ENCODE assay signal across 7 cellular contexts in the genomic region with DNA sequence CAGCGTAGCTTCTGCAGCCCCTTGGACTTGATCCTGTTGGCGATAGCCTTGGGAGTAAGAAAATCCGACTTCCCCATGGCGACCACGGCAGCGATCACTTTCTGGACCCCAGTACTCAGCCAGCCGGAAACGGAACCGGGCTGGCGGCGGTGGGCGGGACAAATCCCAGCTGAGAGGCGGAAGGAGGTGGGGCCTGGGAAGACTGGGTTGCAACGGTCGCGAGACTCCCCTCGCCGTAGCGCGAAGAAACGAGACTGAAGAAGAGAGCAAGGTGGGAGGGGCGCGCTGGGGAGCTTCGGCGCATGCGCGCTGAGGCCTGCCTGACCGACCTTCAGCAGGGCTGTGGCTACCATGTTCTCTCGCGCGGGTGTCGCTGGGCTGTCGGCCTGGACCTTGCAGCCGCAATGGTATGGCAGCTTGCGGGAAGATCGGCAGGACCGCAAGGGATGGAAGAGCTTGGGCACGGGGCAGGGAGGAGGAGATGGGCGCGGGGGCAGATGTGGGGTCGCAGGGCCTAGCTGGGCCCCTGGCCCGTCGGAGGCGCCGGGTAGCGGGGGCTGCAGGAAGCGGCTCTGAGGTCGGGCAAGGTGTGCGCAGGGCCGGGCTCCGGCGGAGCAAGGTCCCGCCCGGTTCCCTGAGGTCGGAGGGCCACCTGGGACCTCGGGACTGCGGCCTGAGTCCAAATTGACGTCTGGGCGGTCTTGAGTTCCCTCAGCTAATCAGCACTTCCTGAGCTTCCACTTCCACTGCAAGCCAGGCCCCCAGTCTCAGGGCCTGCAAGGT. TPM values are rescaled to one million over a fixed set of nuclear protein-coding genes. Genes with fewer than 3 reads are reported as not detected.
DNase-seq lines count a peak whose midpoint lies in the region; ATAC-seq, FAIRE-seq and TF ChIP-seq lines count a peak whose summit lies in the region.

A gene (plus strand): TSS at position 321 of the 783 bp plus-strand sequence. CDS start 31 bp downstream, at position 352.
A gene with protein sequence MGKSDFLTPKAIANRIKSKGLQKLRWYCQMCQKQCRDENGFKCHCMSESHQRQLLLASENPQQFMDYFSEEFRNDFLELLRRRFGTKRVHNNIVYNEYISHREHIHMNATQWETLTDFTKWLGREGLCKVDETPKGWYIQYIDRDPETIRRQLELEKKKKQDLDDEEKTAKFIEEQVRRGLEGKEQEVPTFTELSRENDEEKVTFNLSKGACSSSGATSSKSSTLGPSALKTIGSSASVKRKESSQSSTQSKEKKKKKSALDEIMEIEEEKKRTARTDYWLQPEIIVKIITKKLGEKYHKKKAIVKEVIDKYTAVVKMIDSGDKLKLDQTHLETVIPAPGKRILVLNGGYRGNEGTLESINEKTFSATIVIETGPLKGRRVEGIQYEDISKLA (minus strand): TSS at position 137 of the 783 bp plus-strand sequence. CDS start 60 bp downstream, at position 77.

- H3K9me3 ChIP-seq in astrocyte (ENCODE audit: insufficient read depth, low read depth, low read length) (no peaks in the 10 kb centered on the region), hepatocyte (ENCODE audit: low read depth) (no peaks in the 10 kb centered on the region)

- 2% methylated on average over 44 of the region's 59 CpGs for WGBS in hepatocyte (ENCODE audit: low lambda C conversion rate, missing lambda C conversion rate)

- H3K27me3 ChIP-seq in astrocyte (ENCODE audit: insufficient read depth, low read length) (no peaks in the 10 kb centered on the region), hepatocyte (no peaks in the 10 kb centered on the region)

- TF ChIP-seq CTCF in astrocyte (IDR thresholded peaks at IDR 0.05; ENCODE audit: insufficient read depth, low read depth, low read length) (no peak), hepatocyte (IDR thresholded peaks at IDR 0.05; ENCODE audit: poor library complexity) (no peak)

- H3K9me2 ChIP-seq in hepatocyte (replicated peaks; ENCODE audit: insufficient read depth): no peaks in the 10 kb centered on the region

- H3K27ac ChIP-seq in astrocyte (ENCODE audit: low read depth, low read length) (peak within 1 kb of the TSS; percentile 90), hepatocyte (peak within 1 kb of the TSS; percentile 76)

- ATAC-seq in GM18505 (IDR thresholded peaks at IDR 0.05; ENCODE audit: unreplicated experiment) (peak; percentile 94), HG02943 (IDR thresholded peaks at IDR 0.05; ENCODE audit: low read depth, unreplicated experiment) (peak; percentile 95)

- H3K4me3 ChIP-seq in astrocyte (ENCODE audit: insufficient read depth, low read depth, low read length) (peak within 1 kb of the TSS; percentile 100), hepatocyte (peak within 1 kb of the TSS; percentile 91)

- H3K36me3 ChIP-seq in astrocyte (ENCODE audit: insufficient read depth, low read length) (no peaks in the 10 kb centered on the region), hepatocyte (replicated peaks; ENCODE audit: insufficient read depth, low read depth) (no peaks in the 10 kb centered on the region)

- H3K27ac Mint-ChIP-seq in T-helper 2 cell treated with Interferon-gamma antibody and Interleukin-4, amounts not matched to agents 5 μg/mL and 100 μg/mL, for 36 hours: no peak within 1 kb of the TSS
- H3K27ac Mint-ChIP-seq in astrocyte (ENCODE audit: unreplicated experiment): no peak within 1 kb of the TSS

- DNase-seq in NCI-H187 treated with DMSO at 0.1 percent for 48 hours (lab: John Stamatoyannopoulos, UW) (peak; percentile 66), astrocyte (ENCODE audit: low read depth) (peak; percentile 84), hepatocyte (ENCODE audit: low spot score) (peak; percentile 99), retina (peak; percentile 97)
- DNase-seq in T-helper 2 cell treated with Interferon-gamma antibody and Interleukin-4, amounts not matched to agents 5 μg/mL and 100 μg/mL, for 36 hours (ENCODE audit: low spot score): peak; percentile 97

- no peaks in the 10 kb centered on the region for H3K9me3 Mint-ChIP-seq in T-helper 2 cell treated with Interferon-gamma antibody and Interleukin-4, amounts not matched to agents 5 μg/mL and 100 μg/mL, for 36 hours
- H3K9me3 Mint-ChIP-seq in astrocyte (ENCODE audit: unreplicated experiment): no peaks in the 10 kb centered on the region

- H3K79me2 ChIP-seq in astrocyte (ENCODE audit: insufficient read depth, low read length) (peaks cover 100% of the 10 kb centered on the region), hepatocyte (peaks cover 97% of the 10 kb centered on the region)

- peak within 1 kb of the TSS; percentile 97 for H3K4me2 ChIP-seq in astrocyte (ENCODE audit: low read length)
- H3K4me2 ChIP-seq in hepatocyte: peak within 1 kb of the TSS; percentile 92

- no peak within 1 kb of the TSS for H3K4me3 Mint-ChIP-seq in T-helper 2 cell treated with Interferon-gamma antibody and Interleukin-4, amounts not matched to agents 5 μg/mL and 100 μg/mL, for 36 hours
- H3K4me3 Mint-ChIP-seq in astrocyte (ENCODE audit: unreplicated experiment): no peak within 1 kb of the TSS

- FAIRE-seq in astrocyte (lab: Jason Lieb, UNC): no peak

- H3K4me1 ChIP-seq in astrocyte (ENCODE audit: insufficient read depth, low read length) (peaks cover 33% of the 10 kb centered on the region), hepatocyte (ENCODE audit: insufficient read depth) (peaks cover 23% of the 10 kb centered on the region)

- H3K27me3 Mint-ChIP-seq in T-helper 2 cell treated with Interferon-gamma antibody and Interleukin-4, amounts not matched to agents 5 μg/mL and 100 μg/mL, for 36 hours (ENCODE audit: low read depth): no peaks in the 10 kb centered on the region
- no peaks in the 10 kb centered on the region for H3K27me3 Mint-ChIP-seq in astrocyte (ENCODE audit: low read depth, unreplicated experiment)

- peaks cover 82% of the 10 kb centered on the region for H4K20me1 ChIP-seq in astrocyte (ENCODE audit: insufficient read depth, low read length)
- H4K20me1 ChIP-seq in hepatocyte (ENCODE audit: insufficient read depth, poor library complexity, severe bottlenecking): peaks cover 51% of the 10 kb centered on the region

- peaks cover 28% of the 10 kb centered on the region for H3K36me3 Mint-ChIP-seq in T-helper 2 cell treated with Interferon-gamma antibody and Interleukin-4, amounts not matched to agents 5 μg/mL and 100 μg/mL, for 36 hours (ENCODE audit: low read depth)
- peaks cover 2% of the 10 kb centered on the region for H3K36me3 Mint-ChIP-seq in astrocyte (ENCODE audit: low read depth, unreplicated experiment)

- H3K4me1 Mint-ChIP-seq in T-helper 2 cell treated with Interferon-gamma antibody and Interleukin-4, amounts not matched to agents 5 μg/mL and 100 μg/mL, for 36 hours (ENCODE audit: low read depth): peaks cover 40% of the 10 kb centered on the region
- peaks cover 28% of the 10 kb centered on the region for H3K4me1 Mint-ChIP-seq in astrocyte (ENCODE audit: low read depth, unreplicated experiment)

- H3K9ac ChIP-seq in astrocyte (ENCODE audit: low read length): peak within 1 kb of the TSS; percentile 100

- H2AFZ ChIP-seq in astrocyte (ENCODE audit: low read depth, low read length) (peak within 1 kb of the TSS; percentile 99), hepatocyte (peak within 1 kb of the TSS; percentile 75)

- peak; percentile 93 for TF ChIP-seq POLR2A in GM18505 (IDR thresholded peaks at IDR 0.05; ENCODE audit: borderline replicate concordance, extremely low read depth, insufficient read depth, insufficient read length)

RNA-seq across cellular contexts. Expression of the first gene that starts in this region (rescaled TPM):
- 231 and 267 TPM in 2 replicates for total RNA-seq in astrocyte
- 416 and 564 TPM in 2 replicates for total RNA-seq in hepatocyte
- polyA plus RNA-seq in hepatocyte: 242 and 269 TPM in 2 replicates

RNA-seq across cellular contexts. Expression of the second gene that starts in this region (rescaled TPM):
- total RNA-seq in astrocyte (14.1 and 18.0 TPM in 2 replicates), hepatocyte (11.4 and 25.2 TPM in 2 replicates)
- 10.6 and 12.1 TPM in 2 replicates for polyA plus RNA-seq in hepatocyte

Comparison
In these comparisons a context has a peak if more than half of its experiments do, and no peak if none do; other contexts are left out.
1. Peak in every context shown above with its lines: DNase-seq, ATAC-seq, H3K4me3 ChIP-seq and H3K27ac ChIP-seq.